8 cellular contexts compared by ENCODE assay signal in genomic region chr5:98773464-98774191, GRCh38. TPM values are rescaled to one million over a fixed set of nuclear protein-coding genes. Genes with fewer than 3 reads are reported as not detected.
A peak's percentile ranks its signal among the peaks of the same experiment; 100 is the strongest.
DNase-seq lines count a peak whose midpoint lies in the region; ATAC-seq and TF ChIP-seq lines count a peak whose summit lies in the region.

Gene RGMB, plus strand, starts transcription at chr5:98773663. Its CDS starts 408 bp downstream, at chr5:98774071.

- BruUV-seq in OCI-LY7 (replicated peaks; lab: Mats Ljungman, UMichigan): no TSS peak

- peak within 1 kb of the TSS; percentile 64 for H3K27ac Mint-ChIP-seq in activated T-cell treated with anti-CD3 and anti-CD28 coated beads, Interleukin-2, amount 50 U/mL, for 72 hours

- POLR2A ChIA-PET in OCI-LY7 (lab: Charles Lee): interaction anchor here (1.8 kb wide), 1 partner anchor 7 kb away, joined by 5 read pairs; no protein-coding TSS in a partner anchor

- peaks cover 27% of the 10 kb centered on the region for H3K79me2 ChIP-seq in OCI-LY7 (ENCODE audit: insufficient read depth, low read depth, low read length)

- ATAC-seq in GM21390 (IDR thresholded peaks at IDR 0.05; ENCODE audit: unreplicated experiment) (peak; percentile 78), esophagus mucosa (peak; percentile 97)
- peak; percentile 87 to 88 for ATAC-seq in activated T-cell treated with anti-CD3 and anti-CD28 coated beads, Interleukin-2, amount 50 U/mL, for 72 hours (replicated peaks in 1 of 2)

- TF ChIP-seq CTCF in OCI-LY7 (conservative IDR thresholded peaks at IDR 0.05; ENCODE audit: low read length): peak; percentile 31; the same call in 1 of the 2 replicates

- H3K9ac ChIP-seq in HUES48 (ENCODE audit: low read depth, low read length) (peak within 1 kb of the TSS; percentile 90), muscle layer of colon (ENCODE audit: low read length) (peak within 1 kb of the TSS; percentile 70)

- peak; percentile 89 for DNase-seq in COLO829 (ENCODE audit: low spot score)
- DNase-seq in OCI-LY7 (ENCODE audit: low spot score): peak; percentile 95
- peak; percentile 90 to 94 for DNase-seq in activated T-cell treated with anti-CD3 and anti-CD28 coated beads, Interleukin-2, amount 50 U/mL, for 72 hours
- DNase-seq in stimulated activated CD8-positive, alpha-beta memory T cell treated with anti-CD3 and anti-CD28 coated beads, Interleukin-7, amount 100 ng/mL, for 1 hour (ENCODE audit: low read depth in 2 of 2): peak; percentile 64 to 78

- H3K4me3 Mint-ChIP-seq in activated T-cell treated with anti-CD3 and anti-CD28 coated beads, Interleukin-2, amount 50 U/mL, for 72 hours: peak within 1 kb of the TSS; percentile 91 to 99

- H3K4me3 ChIP-seq in HUES48 (ENCODE audit: low read depth, low read length): peak within 1 kb of the TSS; percentile 75
- peak within 1 kb of the TSS; percentile 90 for H3K4me3 ChIP-seq in OCI-LY7 (ENCODE audit: low read depth, low read length, poor library complexity, severe bottlenecking)
- H3K4me3 ChIP-seq in muscle layer of colon (ENCODE audit: low read depth in 1 of 2, low read length in 2 of 2): peak within 1 kb of the TSS; percentile 81 to 90

- CTCF ChIA-PET in OCI-LY7 (lab: Charles Lee; ENCODE audit: unreplicated experiment): no interaction called here

- no peaks in the 10 kb centered on the region for H3K9me2 ChIP-seq in OCI-LY7 (ENCODE audit: insufficient read depth, low read length)

- H2AFZ ChIP-seq in OCI-LY7 (ENCODE audit: low read length): peak within 1 kb of the TSS; percentile 90

- peaks cover 34% of the 10 kb centered on the region for H4K20me1 ChIP-seq in OCI-LY7 (ENCODE audit: insufficient read depth, low read length)

- peaks cover 8% of the 10 kb centered on the region; the same call in 1 of the 2 replicates for H3K36me3 ChIP-seq in HUES48 (ENCODE audit: control insufficient read depth, insufficient read depth, low read length)
- peaks cover 5% of the 10 kb centered on the region; the same call in 1 of the 2 replicates for H3K36me3 ChIP-seq in OCI-LY7 (ENCODE audit: insufficient read depth, low read length)
- no peaks in the 10 kb centered on the region for H3K36me3 ChIP-seq in muscle layer of colon (ENCODE audit: insufficient read depth, low read length)

- peaks cover 44% of the 10 kb centered on the region for H3K27me3 Mint-ChIP-seq in activated T-cell treated with anti-CD3 and anti-CD28 coated beads, Interleukin-2, amount 50 U/mL, for 72 hours (ENCODE audit: low read depth)

- H3K27ac ChIP-seq in HUES48 (ENCODE audit: low read depth, low read length): peak within 1 kb of the TSS; percentile 86
- H3K27ac ChIP-seq in OCI-LY7 (ENCODE audit: low read depth, low read length, poor library complexity, severe bottlenecking): peak within 1 kb of the TSS; percentile 56
- peak within 1 kb of the TSS; percentile 94 for H3K27ac ChIP-seq in muscle layer of colon (ENCODE audit: low read depth, low read length)

- no peaks in the 10 kb centered on the region for H3K36me3 Mint-ChIP-seq in activated T-cell treated with anti-CD3 and anti-CD28 coated beads, Interleukin-2, amount 50 U/mL, for 72 hours (ENCODE audit: insufficient read depth in 2 of 2)

- peak within 1 kb of the TSS; percentile 88 for H3K4me2 ChIP-seq in OCI-LY7 (ENCODE audit: low read length)

- intact Hi-C loops in OCI-LY7 (cut with micrococcal nuclease; ENCODE audit: unreplicated experiment): loop anchor here (1.0 to 10.0 kb wide), 3 partner anchors 156 to 1589 kb away; partner anchors contain the start of genes CHD1 and RIOK2

- H3K9me3 ChIP-seq in HUES48 (ENCODE audit: control insufficient read depth, insufficient read depth, low read length) (no peaks in the 10 kb centered on the region), OCI-LY7 (ENCODE audit: low read length) (no peaks in the 10 kb centered on the region), muscle layer of colon (ENCODE audit: low read length) (no peaks in the 10 kb centered on the region)

- H3K4me1 Mint-ChIP-seq in activated T-cell treated with anti-CD3 and anti-CD28 coated beads, Interleukin-2, amount 50 U/mL, for 72 hours (ENCODE audit: low read depth): peaks cover 47% of the 10 kb centered on the region

- H3K4me1 ChIP-seq in HUES48 (ENCODE audit: control insufficient read depth, insufficient read depth, low read length) (peaks cover 28% of the 10 kb centered on the region), OCI-LY7 (ENCODE audit: insufficient read depth, low read length, poor library complexity, severe bottlenecking) (peaks cover 40% of the 10 kb centered on the region), muscle layer of colon (ENCODE audit: insufficient read depth, low read length) (peaks cover 25% of the 10 kb centered on the region)

- H3K9me3 Mint-ChIP-seq in activated T-cell treated with anti-CD3 and anti-CD28 coated beads, Interleukin-2, amount 50 U/mL, for 72 hours: no peaks in the 10 kb centered on the region

- H3K27me3 ChIP-seq in HUES48 (ENCODE audit: control insufficient read depth, insufficient read depth, low read length) (peaks cover 31% of the 10 kb centered on the region), muscle layer of colon (ENCODE audit: control insufficient read depth in 1 of 2, insufficient read depth in 2 of 2, low read length in 2 of 2) (no peaks in the 10 kb centered on the region)

RNA-seq across cellular contexts. Expression of gene RGMB, which starts in this region (rescaled TPM):
- 9.2 and 9.3 TPM in 2 replicates for total RNA-seq in OCI-LY7 (2014; rRNA removed; shearing (Covaris generic))
- total RNA-seq in OCI-LY7 (2022): 11.2 and 15.0 TPM in 2 replicates
- total RNA-seq in activated T-cell treated with anti-CD3 and anti-CD28 coated beads, Interleukin-2, amount 50 U/mL, for 72 hours: 1 to 10 TPM; 2.2 to 3.9 TPM
- total RNA-seq in esophagus mucosa: 9.7 TPM

Comparison
In these comparisons a context has a peak if more than half of its experiments do, and no peak if none do; other contexts are left out.
1. Peak in every context shown above with its lines: DNase-seq, ATAC-seq, H3K4me3 ChIP-seq and H3K27ac ChIP-seq.